ENCODE assay signal across 30 cellular contexts in genomic region chr22:49380095-49380827, GRCh38.
DNase-seq lines count a peak whose midpoint lies in the region; ATAC-seq, FAIRE-seq and TF ChIP-seq lines count a peak whose summit lies in the region.
"Had no signal": no experiment of that assay in that cellular context is flagged by ENCODE, and none has a peak within 500 bp of the region (broad histone marks: within the 10 kb centered on the region; RNA-seq: fewer than 3 reads in every experiment).

No MANE protein-coding gene starts in this region.

- no peak for TF ChIP-seq CTCF in brain microvascular endothelial cell (IDR thresholded peaks at IDR 0.05; ENCODE audit: low read depth, low read length, missing control alignments)

- peaks cover 0 to 40% (median 30%) of the 10 kb centered on the region in 10 experiments; a peak in 14 of 20 replicates for H3K4me1 ChIP-seq in BLaER1 treated with 17β-estradiol and CSF1 and Interleukin-3, amounts not matched to agents 10 nM and 100 nM
- H3K4me1 ChIP-seq: ascending aorta, esophagus muscularis mucosa, psoas muscle, SJSA1, tibial artery had no signal

- peaks cover 17 to 62% (median 56%) of the 10 kb centered on the region in 11 experiments for H3K9me3 ChIP-seq in BLaER1 treated with 17β-estradiol and CSF1 and Interleukin-3, amounts not matched to agents 10 nM and 100 nM (replicated peaks in 1 of 11)
- H3K9me3 ChIP-seq: ascending aorta, esophagus muscularis mucosa, psoas muscle, tibial artery had no signal

- no peaks in the 10 kb centered on the region for H4K20me1 ChIP-seq in BLaER1 treated with 17β-estradiol and CSF1 and Interleukin-3, amounts not matched to agents 10 nM and 100 nM

- peak; percentile 90 for FAIRE-seq in G401.6 (lab: Jason Lieb, UNC)
- FAIRE-seq: islet of Langerhans had no signal

- H3K36me3 ChIP-seq in BLaER1 treated with 17β-estradiol and CSF1 and Interleukin-3, amounts not matched to agents 10 nM and 100 nM: no peaks in the 10 kb centered on the region; a peak in 2 of 22 replicates
- no peaks in the 10 kb centered on the region for H3K36me3 ChIP-seq in brain microvascular endothelial cell (replicated peaks)
- H3K36me3 ChIP-seq: ascending aorta, esophagus muscularis mucosa, SJSA1, tibial artery, WERI-Rb-1 had no signal

- no peak for ATAC-seq in HG03342 (IDR thresholded peaks at IDR 0.05; ENCODE audit: unreplicated experiment)
- ATAC-seq: GM23338; naive thymus-derived CD8-positive, alpha-beta T cell; psoas muscle had no signal

- peak overlapping the region in 5 of 11 experiments; percentile 27 to 81 (median 75); a peak in 9 of 22 replicates for H3K27ac ChIP-seq in BLaER1 treated with 17β-estradiol and CSF1 and Interleukin-3, amounts not matched to agents 10 nM and 100 nM
- H3K27ac ChIP-seq in brain microvascular endothelial cell: no peak overlapping the region
- H3K27ac ChIP-seq: ascending aorta, esophagus muscularis mucosa, psoas muscle, SJSA1, tibial artery, WERI-Rb-1 had no signal

- no peaks in the 10 kb centered on the region for H3K27me3 ChIP-seq in BLaER1 treated with 17β-estradiol and CSF1 and Interleukin-3, amounts not matched to agents 10 nM and 100 nM
- no peaks in the 10 kb centered on the region for H3K27me3 ChIP-seq in brain microvascular endothelial cell (replicated peaks)
- H3K27me3 ChIP-seq: ascending aorta, SJSA1 had no signal

- in situ Hi-C loops in brain microvascular endothelial cell (cut with HindIII; ENCODE audit: low pct_ligation_motif_present, low sequenced_read_pairs): no loop called here

- DNase-seq in RPMI8226: peak; percentile 88
- DNase-seq in mesenteric fat pad (ENCODE audit: low spot score): peak; percentile 45
- DNase-seq in NCI-H2107 (lab: John Stamatoyannopoulos, UW): no peak
- no peak for DNase-seq in brain microvascular endothelial cell
- DNase-seq: activated CD4-positive, alpha-beta T cell treated with anti-CD3 and anti-CD28 coated beads for 48 hours; activated gamma-delta T cell treated with Interleukin-2 at 50 U/mL for 16 hours; activated naive CD8-positive, alpha-beta T cell treated with anti-CD3 and anti-CD28 coated beads, Interleukin-2, amount 10 ng/mL, durations not matched to agents 7 days and 5 days; central memory CD4-positive, alpha-beta T cell; DMS153; foreskin fibroblast; HFFc6; IMR-90; NCI-H1048; NCI-H187 treated with DMSO at 0.1 percent for 48 hours; NCI-H774; nucleus accumbens; psoas muscle; stimulated activated CD4-positive, alpha-beta T cell treated with anti-CD3 and anti-CD28 coated beads, Interleukin-4, amount 100 ng/mL, for 24 hours; T1000; WERI-Rb-1 had no signal

- H3K4me2 ChIP-seq in BLaER1 treated with 17β-estradiol and CSF1 and Interleukin-3, amounts not matched to agents 10 nM and 100 nM: peak overlapping the region in 9 of 11 experiments; percentile 7 to 76 (median 54); a peak in 16 of 22 replicates
- H3K4me2 ChIP-seq: GM23338 had no signal

- H3K4me3 ChIP-seq in BLaER1 treated with 17β-estradiol and CSF1 and Interleukin-3, amounts not matched to agents 10 nM and 100 nM: peak overlapping the region in 2 of 10 experiments; percentile 1 to 24; a peak in 1 of 20 replicates
- no peak overlapping the region for H3K4me3 ChIP-seq in brain microvascular endothelial cell (ENCODE audit: low read depth, low read length)
- H3K4me3 ChIP-seq: ascending aorta, esophagus muscularis mucosa, GM23338, psoas muscle, SJSA1, tibial artery had no signal

- peak overlapping the region in 3 of 11 experiments; percentile 5 to 56 (median 34); a peak in 5 of 22 replicates for H3K9ac ChIP-seq in BLaER1 treated with 17β-estradiol and CSF1 and Interleukin-3, amounts not matched to agents 10 nM and 100 nM

Comparison
In these comparisons a context has a peak if more than half of its experiments do, and no peak if none do; other contexts are left out.
1. DNase-seq: peak in RPMI8226 (single experiment) and mesenteric fat pad (single experiment); none in NCI-H2107 (single experiment) and brain microvascular endothelial cell (single experiment).